Comparison of ENCODE assay signal across 8 cellular contexts in genomic region chr6:158040051-158040803, GRCh38. TPM values are rescaled to one million over a fixed set of nuclear protein-coding genes. Genes with fewer than 3 reads are reported as not detected.
DNase-seq lines count a peak whose midpoint lies in the region; ATAC-seq and TF ChIP-seq lines count a peak whose summit lies in the region.

No MANE protein-coding gene starts in this region.

- intact Hi-C loops in sigmoid colon (cut with DNase I), result no loop called here

- H3K4me3 ChIP-seq in sigmoid colon, result no peak overlapping the region

- peak overlapping the region; percentile 77 to 88 (median 78) for H3K27ac ChIP-seq in sigmoid colon

- H3K4me1 Mint-ChIP-seq in activated CD8-positive, alpha-beta T cell treated with anti-CD3 and anti-CD28 coated beads, Interleukin-2, amount 10 ng/mL, durations not matched to agents 7 days and 5 days (ENCODE audit: low read depth), result peaks cover 34% of the 10 kb centered on the region

- no peaks in the 10 kb centered on the region for H3K9me3 ChIP-seq in sigmoid colon

- H3K27me3 Mint-ChIP-seq in activated CD8-positive, alpha-beta T cell treated with anti-CD3 and anti-CD28 coated beads, Interleukin-2, amount 10 ng/mL, durations not matched to agents 7 days and 5 days (ENCODE audit: low read depth), result no peaks in the 10 kb centered on the region

- H3K36me3 ChIP-seq in sigmoid colon, result no peaks in the 10 kb centered on the region

- no peak for TF ChIP-seq POLR2A in sigmoid colon (IDR thresholded peaks at IDR 0.05)

- peaks cover 0 to 57% (median 52%) of the 10 kb centered on the region in 4 donors for H3K4me1 ChIP-seq in sigmoid colon

- DNase-seq in SIG-M5 treated with dmso at 0.1 percent for 504 hours (lab: John Stamatoyannopoulos, UW; ENCODE audit: unreplicated experiment) (peak; percentile 35), SIG-M5 (lab: John Stamatoyannopoulos, UW) (no peak), HuH-7.5 (ENCODE audit: low spot score) (peak; percentile 89), foreskin melanocyte (peak; percentile 66), sigmoid colon (peak; percentile 71), activated gamma-delta T cell treated with Interleukin-2 at 50 U/mL for 16 hours (no peak)
- DNase-seq in activated CD8-positive, alpha-beta T cell treated with anti-CD3 and anti-CD28 coated beads, Interleukin-2, amount 10 ng/mL, durations not matched to agents 7 days and 5 days, result peak; percentile 40
- no peak for DNase-seq in effector CD4-positive, alpha-beta T cell

- no peaks in the 10 kb centered on the region for H3K9me3 Mint-ChIP-seq in activated CD8-positive, alpha-beta T cell treated with anti-CD3 and anti-CD28 coated beads, Interleukin-2, amount 10 ng/mL, durations not matched to agents 7 days and 5 days (ENCODE audit: insufficient read depth)

- peak overlapping the region; percentile 56 for H3K27ac Mint-ChIP-seq in activated CD8-positive, alpha-beta T cell treated with anti-CD3 and anti-CD28 coated beads, Interleukin-2, amount 10 ng/mL, durations not matched to agents 7 days and 5 days

- TF ChIP-seq CTCF in sigmoid colon (IDR thresholded peaks at IDR 0.05), result no peak

- no peaks in the 10 kb centered on the region for H3K27me3 ChIP-seq in sigmoid colon

- 56 to 59% methylated on average over 6 of the region's 6 CpGs for WGBS in sigmoid colon, 2 donors

- peak in 1 of 4 donors; percentile 46 for TF ChIP-seq EP300 in sigmoid colon (IDR thresholded peaks at IDR 0.05)

- H3K36me3 Mint-ChIP-seq in activated CD8-positive, alpha-beta T cell treated with anti-CD3 and anti-CD28 coated beads, Interleukin-2, amount 10 ng/mL, durations not matched to agents 7 days and 5 days (ENCODE audit: low read depth), result peaks cover 34% of the 10 kb centered on the region

- ATAC-seq in activated CD8-positive, alpha-beta T cell treated with anti-CD3 and anti-CD28 coated beads, Interleukin-2, amount 10 ng/mL, durations not matched to agents 7 days and 5 days, result peak; percentile 37

- H3K4me3 Mint-ChIP-seq in activated CD8-positive, alpha-beta T cell treated with anti-CD3 and anti-CD28 coated beads, Interleukin-2, amount 10 ng/mL, durations not matched to agents 7 days and 5 days, result no peak overlapping the region

- CTCF ChIA-PET in activated CD8-positive, alpha-beta T cell treated with anti-CD3 and anti-CD28 coated beads, Interleukin-2, amount 10 ng/mL, durations not matched to agents 7 days and 5 days (lab: Charles Lee), result interaction anchor here (1.5 to 9.8 kb wide), 2 partner anchors 13 to 14 kb away, joined by 8 to 84 read pairs; no protein-coding TSS in a partner anchor

- POLR2A ChIA-PET in activated CD8-positive, alpha-beta T cell treated with anti-CD3 and anti-CD28 coated beads, Interleukin-2, amount 10 ng/mL, durations not matched to agents 7 days and 5 days (lab: Charles Lee), result no interaction called here

RNA-seq across cellular contexts. Expression of gene SYNJ2, which starts 58.6 kb away (rescaled TPM):
- total RNA-seq in activated CD8-positive, alpha-beta T cell treated with anti-CD3 and anti-CD28 coated beads, Interleukin-2, amount 10 ng/mL, durations not matched to agents 7 days and 5 days, result 10 to 100 TPM; 38.2 to 38.5 TPM
- 10 to 100 TPM in 3 of 4 donors, 1 to 10 TPM in 1; 8.7 to 22.9 (median 12.3) TPM for total RNA-seq in sigmoid colon
- polyA plus RNA-seq in sigmoid colon, result 10 to 100 TPM in 2 of 3 donors, 1 to 10 TPM in 1; 9.6 to 13.4 (median 12.9) TPM

Comparison
In these comparisons a context has a peak if more than half of its experiments do, and no peak if none do; other contexts are left out.
1. DNase-seq: peak in SIG-M5 treated with dmso at 0.1 percent for 504 hours (single experiment), HuH-7.5 (single experiment), activated CD8-positive, alpha-beta T cell treated with anti-CD3 and anti-CD28 coated beads, Interleukin-2, amount 10 ng/mL, durations not matched to agents 7 days and 5 days (single experiment), foreskin melanocyte (single experiment) and sigmoid colon (single experiment); none in SIG-M5 (single experiment), effector CD4-positive, alpha-beta T cell (single experiment) and activated gamma-delta T cell treated with Interleukin-2 at 50 U/mL for 16 hours (single experiment).